ENCODE assay signal across 41 cellular contexts in the genomic region with DNA sequence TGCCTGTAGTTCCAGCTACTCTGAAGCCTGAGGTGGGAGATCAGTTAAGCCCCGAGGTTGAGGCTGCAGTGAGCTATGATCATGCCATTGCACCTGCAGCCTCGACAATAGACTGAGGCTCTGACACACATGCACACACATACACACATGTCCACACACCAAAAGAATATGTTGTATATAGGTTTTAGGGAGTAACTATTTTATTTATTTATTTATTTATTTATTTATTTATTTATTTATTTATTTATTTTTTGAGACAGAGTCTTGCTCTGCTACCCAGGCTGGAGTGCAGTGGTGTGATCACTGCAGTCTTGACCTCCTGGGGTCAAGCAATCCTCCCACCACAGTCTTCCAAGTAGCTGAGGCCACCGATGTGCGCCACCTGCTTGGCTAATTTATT.
"Had no signal": no experiment of that assay in that cellular context is flagged by ENCODE, and none has a peak within 500 bp of the region (broad histone marks: within the 10 kb centered on the region; RNA-seq: fewer than 3 reads in every experiment).

No MANE protein-coding gene starts in this region.

- H3K4me1 Mint-ChIP-seq: activated naive CD4-positive, alpha-beta T cell treated with anti-CD3 and anti-CD28 coated beads, Interleukin-2, amount 10 ng/mL, durations not matched to agents 7 days and 5 days; activated naive CD4-positive, alpha-beta T cell treated with anti-CD3 and anti-CD28 coated beads, Interleukin-2, amount 50 U/mL, for 24 hours; activated naive CD8-positive, alpha-beta T cell treated with anti-CD3 and anti-CD28 coated beads for 36 hours; activated naive CD8-positive, alpha-beta T cell treated with anti-CD3 and anti-CD28 coated beads, Interleukin-2, amount 10 ng/mL, durations not matched to agents 7 days and 5 days; activated naive CD8-positive, alpha-beta T cell treated with anti-CD3 and anti-CD28 coated beads, Interleukin-2, amount 50 U/mL, for 24 hours; activated T-helper 17 cell treated with anti-CD3 and anti-CD28 coated beads, Interleukin-2, amount 50 U/mL, for 72 hours; central memory CD8-positive, alpha-beta T cell had no signal

- H3K27ac Mint-ChIP-seq: activated naive CD4-positive, alpha-beta T cell treated with anti-CD3 and anti-CD28 coated beads for 36 hours; activated naive CD4-positive, alpha-beta T cell treated with anti-CD3 and anti-CD28 coated beads, Interleukin-2, amount 10 ng/mL, durations not matched to agents 7 days and 5 days; activated naive CD4-positive, alpha-beta T cell treated with anti-CD3 and anti-CD28 coated beads, Interleukin-2, amount 50 U/mL, for 24 hours; activated naive CD4-positive, alpha-beta T cell treated with anti-CD3 and anti-CD28 coated beads, Interleukin-2, amount 50 U/mL, for 72 hours; activated naive CD8-positive, alpha-beta T cell; activated naive CD8-positive, alpha-beta T cell treated with anti-CD3 and anti-CD28 coated beads for 36 hours; activated naive CD8-positive, alpha-beta T cell treated with anti-CD3 and anti-CD28 coated beads, Interleukin-2, amount 10 ng/mL, durations not matched to agents 7 days and 5 days; activated naive CD8-positive, alpha-beta T cell treated with anti-CD3 and anti-CD28 coated beads, Interleukin-2, amount 50 U/mL, for 24 hours; activated T-cell treated with anti-CD3 and anti-CD28 coated beads, Interleukin-2, amount 50 U/mL, for 24 hours; activated T-cell treated with anti-CD3 and anti-CD28 coated beads, Interleukin-2, amount 50 U/mL, for 72 hours; activated T-helper 1 cell treated with anti-CD3 and anti-CD28 coated beads, Interleukin-12 subunit alpha, Interleukin-12 subunit beta, Interleukin-2, Interleukin-4 antibody, amounts not matched to agents 30 ng/mL and 10 ng/mL and 1 ng/mL, durations not matched to agents 14 hours and 24 hours and 36 hours; activated T-helper 17 cell treated with anti-CD3 and anti-CD28 coated beads, Interleukin-2, amount 50 U/mL, for 72 hours; activated T-helper 2 cell treated with anti-CD3 and anti-CD28 coated beads, Interferon-gamma antibody, Interleukin-2, Interleukin-4, amounts not matched to agents 10 μg/mL and 5 μg/mL and 100 μg/mL, durations not matched to agents 14 hours and 24 hours and 36 hours had no signal

- H3K27me3 ChIP-seq: adrenal gland, ascending aorta, body of pancreas, brain microvascular endothelial cell, breast epithelium, cardiac muscle cell had no signal

- H3K9me3 ChIP-seq: adrenal gland, ascending aorta, body of pancreas, breast epithelium had no signal

- FAIRE-seq: astrocyte, bronchial epithelial cell had no signal

- H3K36me3 ChIP-seq: adrenal gland, ascending aorta, brain microvascular endothelial cell, breast epithelium, cardiac muscle cell had no signal

- H3K36me3 Mint-ChIP-seq: activated naive CD4-positive, alpha-beta T cell treated with anti-CD3 and anti-CD28 coated beads, Interleukin-2, amount 10 ng/mL, durations not matched to agents 7 days and 5 days; activated naive CD4-positive, alpha-beta T cell treated with anti-CD3 and anti-CD28 coated beads, Interleukin-2, amount 50 U/mL, for 24 hours; activated naive CD4-positive, alpha-beta T cell treated with anti-CD3 and anti-CD28 coated beads, Interleukin-2, amount 50 U/mL, for 72 hours; activated naive CD8-positive, alpha-beta T cell; activated naive CD8-positive, alpha-beta T cell treated with anti-CD3 and anti-CD28 coated beads for 36 hours; activated naive CD8-positive, alpha-beta T cell treated with anti-CD3 and anti-CD28 coated beads, Interleukin-2, amount 10 ng/mL, durations not matched to agents 7 days and 5 days had no signal

- DNase-seq: activated effector memory CD4-positive, alpha-beta T cell treated with anti-CD3 and anti-CD28 coated beads, Interleukin-2, amount 50 U/mL, for 16 hours; activated effector memory CD4-positive, alpha-beta T cell treated with Interleukin-2 at 50 U/mL for 16 hours; activated gamma-delta T cell; activated gamma-delta T cell treated with Interleukin-2 at 50 U/mL for 16 hours; activated naive CD4-positive, alpha-beta T cell; activated naive CD4-positive, alpha-beta T cell treated with anti-CD3 and anti-CD28 coated beads for 36 hours; activated naive CD4-positive, alpha-beta T cell treated with anti-CD3 and anti-CD28 coated beads, Interleukin-2, amount 10 ng/mL, durations not matched to agents 7 days and 5 days; activated naive CD4-positive, alpha-beta T cell treated with anti-CD3 and anti-CD28 coated beads, Interleukin-2, amount 50 U/mL, for 16 hours; activated naive CD4-positive, alpha-beta T cell treated with Interleukin-2 at 50 U/mL for 16 hours; activated naive CD8-positive, alpha-beta T cell treated with anti-CD3 and anti-CD28 coated beads for 36 hours; activated naive CD8-positive, alpha-beta T cell treated with anti-CD3 and anti-CD28 coated beads, Interleukin-2, amount 10 ng/mL, durations not matched to agents 7 days and 5 days; activated naive CD8-positive, alpha-beta T cell treated with anti-CD3 and anti-CD28 coated beads, Interleukin-2, amount 50 U/mL, for 24 hours; activated T-cell treated with anti-CD3 and anti-CD28 coated beads for 4 hours; activated T-cell treated with anti-CD3 and anti-CD28 coated beads, Interleukin-2, amount 50 U/mL, for 1 hour; activated T-cell treated with anti-CD3 and anti-CD28 coated beads, Interleukin-2, amount 50 U/mL, for 24 hours; activated T-cell treated with anti-CD3 and anti-CD28 coated beads, Interleukin-2, amount 50 U/mL, for 4 hours; activated T-cell treated with anti-CD3 and anti-CD28 coated beads, Interleukin-2, amount 50 U/mL, for 48 hours; activated T-cell treated with anti-CD3 and anti-CD28 coated beads, Interleukin-2, amount 50 U/mL, for 72 hours; adrenal gland; amniotic stem cell; amygdala; anterior cingulate cortex; aorta; body of pancreas; brain microvascular endothelial cell; caudate nucleus; central memory CD4-positive, alpha-beta T cell; cerebellar nuclear complex had no signal

- H3K4me3 Mint-ChIP-seq: activated naive CD4-positive, alpha-beta T cell treated with anti-CD3 and anti-CD28 coated beads for 36 hours; activated naive CD4-positive, alpha-beta T cell treated with anti-CD3 and anti-CD28 coated beads, Interleukin-2, amount 10 ng/mL, durations not matched to agents 7 days and 5 days; activated naive CD4-positive, alpha-beta T cell treated with anti-CD3 and anti-CD28 coated beads, Interleukin-2, amount 50 U/mL, for 24 hours; activated naive CD8-positive, alpha-beta T cell; activated naive CD8-positive, alpha-beta T cell treated with anti-CD3 and anti-CD28 coated beads for 36 hours; activated naive CD8-positive, alpha-beta T cell treated with anti-CD3 and anti-CD28 coated beads, Interleukin-2, amount 10 ng/mL, durations not matched to agents 7 days and 5 days; activated naive CD8-positive, alpha-beta T cell treated with anti-CD3 and anti-CD28 coated beads, Interleukin-2, amount 50 U/mL, for 24 hours; activated T-cell treated with anti-CD3 and anti-CD28 coated beads, Interleukin-2, amount 50 U/mL, for 24 hours; activated T-cell treated with anti-CD3 and anti-CD28 coated beads, Interleukin-2, amount 50 U/mL, for 4 hours; activated T-cell treated with anti-CD3 and anti-CD28 coated beads, Interleukin-2, amount 50 U/mL, for 72 hours; activated T-helper 1 cell treated with anti-CD3 and anti-CD28 coated beads, Interleukin-12 subunit alpha, Interleukin-12 subunit beta, Interleukin-2, Interleukin-4 antibody, amounts not matched to agents 30 ng/mL and 10 ng/mL and 1 ng/mL, durations not matched to agents 14 hours and 24 hours and 36 hours; activated T-helper 17 cell treated with anti-CD3 and anti-CD28 coated beads, Interleukin-2, amount 50 U/mL, for 72 hours; brain; central memory CD8-positive, alpha-beta T cell had no signal

- H3K4me1 ChIP-seq: body of pancreas, breast epithelium had no signal

- H3K4me3 ChIP-seq: adrenal gland, ascending aorta, body of pancreas, breast epithelium, cardiac muscle cell had no signal

- H3K9me3 Mint-ChIP-seq: activated naive CD4-positive, alpha-beta T cell treated with anti-CD3 and anti-CD28 coated beads for 36 hours; activated naive CD4-positive, alpha-beta T cell treated with anti-CD3 and anti-CD28 coated beads, Interleukin-2, amount 10 ng/mL, durations not matched to agents 7 days and 5 days; activated naive CD4-positive, alpha-beta T cell treated with anti-CD3 and anti-CD28 coated beads, Interleukin-2, amount 50 U/mL, for 24 hours; activated naive CD8-positive, alpha-beta T cell treated with anti-CD3 and anti-CD28 coated beads for 36 hours; activated naive CD8-positive, alpha-beta T cell treated with anti-CD3 and anti-CD28 coated beads, Interleukin-2, amount 10 ng/mL, durations not matched to agents 7 days and 5 days; activated naive CD8-positive, alpha-beta T cell treated with anti-CD3 and anti-CD28 coated beads, Interleukin-2, amount 50 U/mL, for 24 hours; activated T-cell treated with anti-CD3 and anti-CD28 coated beads, Interleukin-2, amount 50 U/mL, for 24 hours; activated T-cell treated with anti-CD3 and anti-CD28 coated beads, Interleukin-2, amount 50 U/mL, for 4 hours; activated T-cell treated with anti-CD3 and anti-CD28 coated beads, Interleukin-2, amount 50 U/mL, for 72 hours; activated T-helper 1 cell treated with anti-CD3 and anti-CD28 coated beads, Interleukin-12 subunit alpha, Interleukin-12 subunit beta, Interleukin-2, Interleukin-4 antibody, amounts not matched to agents 30 ng/mL and 10 ng/mL and 1 ng/mL, durations not matched to agents 14 hours and 24 hours and 36 hours; activated T-helper 17 cell treated with anti-CD3 and anti-CD28 coated beads, Interleukin-2, amount 50 U/mL, for 72 hours; activated T-helper 2 cell treated with anti-CD3 and anti-CD28 coated beads, Interferon-gamma antibody, Interleukin-2, Interleukin-4, amounts not matched to agents 10 μg/mL and 5 μg/mL and 100 μg/mL, durations not matched to agents 14 hours and 24 hours and 36 hours; brain; central memory CD8-positive, alpha-beta T cell had no signal

- H3K27me3 Mint-ChIP-seq: activated naive CD4-positive, alpha-beta T cell treated with anti-CD3 and anti-CD28 coated beads, Interleukin-2, amount 10 ng/mL, durations not matched to agents 7 days and 5 days; activated naive CD8-positive, alpha-beta T cell; activated naive CD8-positive, alpha-beta T cell treated with anti-CD3 and anti-CD28 coated beads for 36 hours; activated naive CD8-positive, alpha-beta T cell treated with anti-CD3 and anti-CD28 coated beads, Interleukin-2, amount 50 U/mL, for 24 hours; activated T-cell treated with anti-CD3 and anti-CD28 coated beads, Interleukin-2, amount 50 U/mL, for 24 hours; brain; central memory CD8-positive, alpha-beta T cell had no signal

- ATAC-seq: activated naive CD4-positive, alpha-beta T cell treated with anti-CD3 and anti-CD28 coated beads, Interleukin-2, amount 50 U/mL, for 72 hours; activated naive CD8-positive, alpha-beta T cell treated with anti-CD3 and anti-CD28 coated beads, Interleukin-2, amount 50 U/mL, for 24 hours; activated T-cell treated with anti-CD3 and anti-CD28 coated beads, Interleukin-2, amount 50 U/mL, for 4 hours; activated T-cell treated with anti-CD3 and anti-CD28 coated beads, Interleukin-2, amount 50 U/mL, for 72 hours; activated T-helper 17 cell treated with anti-CD3 and anti-CD28 coated beads, Interleukin-2, amount 50 U/mL, for 72 hours; body of pancreas had no signal

- H3K27ac ChIP-seq: adrenal gland, ascending aorta, body of pancreas, brain microvascular endothelial cell, breast epithelium, cardiac muscle cell had no signal
